ENCODE assay signal across 10 cellular contexts in the genomic region with DNA sequence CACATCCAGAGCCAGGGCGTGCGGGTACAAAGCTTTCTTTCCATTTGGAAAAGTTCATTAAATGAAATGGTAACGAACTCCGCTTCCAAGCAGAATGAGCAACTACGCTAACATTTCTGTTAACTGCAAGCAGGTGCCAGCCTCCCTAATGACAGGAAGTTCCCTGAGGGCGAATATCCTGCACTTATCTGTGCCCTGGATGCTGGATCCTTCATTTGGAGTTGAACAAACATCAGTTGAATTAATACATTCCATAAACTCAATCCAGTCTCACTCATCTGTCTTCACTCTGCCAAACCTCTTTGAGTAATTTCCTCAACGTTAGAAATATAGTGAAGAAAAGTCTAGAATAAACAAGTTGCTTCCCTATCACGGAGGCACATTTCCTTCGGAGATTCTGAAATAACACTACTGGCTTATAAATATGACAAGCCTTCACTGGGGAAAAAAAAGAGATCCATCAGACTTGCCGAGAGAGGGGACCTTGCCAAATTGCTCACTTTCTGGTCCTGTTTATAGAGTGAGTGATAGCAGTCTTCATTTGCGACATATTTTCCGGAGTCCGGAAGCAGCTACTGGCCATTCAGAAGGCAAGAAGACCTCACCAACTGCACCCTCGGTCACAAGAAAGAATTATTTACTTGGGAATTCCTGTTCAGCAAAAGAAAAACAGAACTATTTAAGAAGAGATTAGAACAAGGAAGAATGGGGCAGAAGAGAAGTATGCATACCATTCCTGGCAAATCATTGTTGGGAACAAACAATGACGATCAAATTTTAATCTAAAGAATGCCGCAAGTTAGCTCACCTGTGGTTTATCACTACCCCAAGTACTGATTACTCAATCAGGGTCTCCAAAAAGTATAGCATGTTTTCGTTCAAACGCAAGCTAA.
DNase-seq lines count a peak whose midpoint lies in the region; ATAC-seq and TF ChIP-seq lines count a peak whose summit lies in the region.
"Had no signal": no experiment of that assay in that cellular context is flagged by ENCODE, and none has a peak within 500 bp of the region (broad histone marks: within the 10 kb centered on the region; RNA-seq: fewer than 3 reads in every experiment).

No MANE protein-coding gene starts in this region.

- H3K4me1 ChIP-seq in hepatocyte (ENCODE audit: insufficient read depth) (peaks cover 29% of the 10 kb centered on the region), subcutaneous abdominal adipose tissue (ENCODE audit: control insufficient read depth in 5 of 5, insufficient read depth in 5 of 5, low read length in 5 of 5) (peaks cover 0 to 46% (median 34%) of the 10 kb centered on the region in 5 donors)

- no peak overlapping the region for H3K4me3 ChIP-seq in hepatocyte
- H3K4me3 ChIP-seq in subcutaneous abdominal adipose tissue (ENCODE audit: low read depth in 1 of 5, low read length in 5 of 5) = peak overlapping the region in 1 of 5 donors; percentile 8

- no peaks in the 10 kb centered on the region for H4K20me1 ChIP-seq in hepatocyte (ENCODE audit: insufficient read depth, poor library complexity, severe bottlenecking)

- 50% methylated on average over 18 of the region's 18 CpGs for WGBS in hepatocyte (ENCODE audit: low lambda C conversion rate, missing lambda C conversion rate)

- peak overlapping the region in 1 of 5 donors; percentile 40 for H3K9ac ChIP-seq in subcutaneous abdominal adipose tissue (ENCODE audit: low read length in 5 of 5)

- H3K36me3 ChIP-seq in hepatocyte (replicated peaks; ENCODE audit: insufficient read depth, low read depth) (no peaks in the 10 kb centered on the region), subcutaneous abdominal adipose tissue (ENCODE audit: control insufficient read depth in 5 of 5, insufficient read depth in 5 of 5, low read length in 5 of 5) (peaks cover 0 to 5% (median 0%) of the 10 kb centered on the region in 5 donors)

- H3K27me3 ChIP-seq in hepatocyte (no peaks in the 10 kb centered on the region), subcutaneous abdominal adipose tissue (ENCODE audit: control insufficient read depth in 5 of 5, insufficient read depth in 4 of 5, low read length in 5 of 5) (no peaks in the 10 kb centered on the region)

- peak overlapping the region; percentile 62 for H3K4me2 ChIP-seq in hepatocyte

- no peaks in the 10 kb centered on the region for H3K9me2 ChIP-seq in hepatocyte (replicated peaks; ENCODE audit: insufficient read depth)

- H3K27ac ChIP-seq in hepatocyte = peak overlapping the region; percentile 72
- H3K27ac ChIP-seq in subcutaneous abdominal adipose tissue (ENCODE audit: low read depth, low read length) = peak overlapping the region; percentile 96
- H3K27ac ChIP-seq: 22Rv1 had no signal

- ATAC-seq in HG02852 (IDR thresholded peaks at IDR 0.05; ENCODE audit: unreplicated experiment) = no peak

- no peak for TF ChIP-seq CTCF in hepatocyte (IDR thresholded peaks at IDR 0.05; ENCODE audit: poor library complexity)

- H3K9me3 ChIP-seq in hepatocyte (ENCODE audit: low read depth) (no peaks in the 10 kb centered on the region), subcutaneous abdominal adipose tissue (ENCODE audit: control insufficient read depth in 5 of 5, low read length in 5 of 5) (no peaks in the 10 kb centered on the region)

- DNase-seq in NCI-H146 (lab: John Stamatoyannopoulos, UW) = peak; percentile 67
- no peak for DNase-seq in NCI-H146 treated with DMSO at 0.1 percent for 48 hours (lab: John Stamatoyannopoulos, UW; ENCODE audit: unreplicated experiment)
- peak; percentile 58 for DNase-seq in astrocyte of the hippocampus (ENCODE audit: low read depth, low spot score)
- DNase-seq in hepatocyte (ENCODE audit: low spot score) = peak; percentile 44
- no peak for DNase-seq in GF-D8 (lab: John Stamatoyannopoulos, UW)
- no peak for DNase-seq in SK-N-DZ (ENCODE audit: low spot score)
- DNase-seq: activated CD4-positive, alpha-beta T cell treated with anti-CD3 and anti-CD28 coated beads for 1 hour had no signal

- H3K79me2 ChIP-seq in hepatocyte = peaks cover 90% of the 10 kb centered on the region

- no peak overlapping the region for H2AFZ ChIP-seq in hepatocyte

Comparison
In these comparisons a context has a peak if more than half of its experiments do, and no peak if none do; other contexts are left out.
1. DNase-seq: peak in NCI-H146 (single experiment), astrocyte of the hippocampus (single experiment) and hepatocyte (single experiment); none in NCI-H146 treated with DMSO at 0.1 percent for 48 hours (single experiment), GF-D8 (single experiment) and SK-N-DZ (single experiment).